28 cellular contexts compared by ENCODE assay signal in genomic region chr4:119221412-119221811, GRCh38.
"Had no signal": no experiment of that assay in that cellular context is flagged by ENCODE, and none has a peak within 500 bp of the region (broad histone marks: within the 10 kb centered on the region; RNA-seq: fewer than 3 reads in every experiment).

No MANE protein-coding gene starts in this region.

- DNase-seq: activated CD4-positive, alpha-beta memory T cell treated with anti-CD3 and anti-CD28 coated beads for 36 hours; activated CD4-positive, alpha-beta T cell treated with anti-CD3 and anti-CD28 coated beads for 36 hours; activated CD4-positive, alpha-beta T cell treated with anti-CD3 and anti-CD28 coated beads, Interleukin-2, amount 10 ng/mL, durations not matched to agents 24 days and 14 days; activated CD4-positive, CD25-positive, alpha-beta regulatory T cell; activated CD4-positive, CD25-positive, alpha-beta regulatory T cell treated with anti-CD3 and anti-CD28 coated beads, Interleukin-2, amount 50 U/mL, for 72 hours; activated CD8-positive, alpha-beta memory T cell treated with anti-CD3 and anti-CD28 coated beads, Interleukin-2, amount 10 ng/mL, durations not matched to agents 7 days and 5 days; activated CD8-positive, alpha-beta memory T cell treated with anti-CD3 and anti-CD28 coated beads, Interleukin-2, amount 50 U/mL, for 4 hours; activated CD8-positive, alpha-beta T cell treated with anti-CD3 and anti-CD28 coated beads, Interleukin-2, amount 10 ng/mL, durations not matched to agents 7 days and 5 days; activated gamma-delta T cell; activated naive CD4-positive, alpha-beta T cell; activated naive CD4-positive, alpha-beta T cell treated with anti-CD3 and anti-CD28 coated beads, Interleukin-2, amount 10 ng/mL, durations not matched to agents 7 days and 5 days; activated naive CD8-positive, alpha-beta T cell treated with anti-CD3 and anti-CD28 coated beads, Interleukin-2, amount 10 ng/mL, durations not matched to agents 7 days and 5 days; activated T-cell treated with anti-CD3 and anti-CD28 coated beads, Interleukin-2, amount 50 U/mL, for 1 hour; activated T-cell treated with anti-CD3 and anti-CD28 coated beads, Interleukin-2, amount 50 U/mL, for 48 hours; amniotic stem cell; anterior cingulate cortex; brain microvascular endothelial cell; dorsolateral prefrontal cortex; effector memory CD4-positive, alpha-beta T cell; endodermal cell; erythroblast; foreskin melanocyte; head of caudate nucleus; T-helper 2 cell had no signal

- H3K4me1 Mint-ChIP-seq: activated CD8-positive, alpha-beta memory T cell treated with anti-CD3 and anti-CD28 coated beads, Interleukin-2, amount 10 ng/mL, durations not matched to agents 7 days and 5 days; activated naive CD4-positive, alpha-beta T cell treated with anti-CD3 and anti-CD28 coated beads, Interleukin-2, amount 10 ng/mL, durations not matched to agents 7 days and 5 days; central memory CD8-positive, alpha-beta T cell had no signal

- H3K4me3 ChIP-seq: coronary artery, dorsolateral prefrontal cortex, esophagus muscularis mucosa had no signal

- H3K4me3 Mint-ChIP-seq: activated CD4-positive, alpha-beta memory T cell treated with anti-CD3 and anti-CD28 coated beads for 36 hours; activated CD4-positive, alpha-beta T cell treated with anti-CD3 and anti-CD28 coated beads for 36 hours; activated CD4-positive, alpha-beta T cell treated with anti-CD3 and anti-CD28 coated beads, Interleukin-2, amount 10 ng/mL, durations not matched to agents 24 days and 14 days; activated CD8-positive, alpha-beta memory T cell treated with anti-CD3 and anti-CD28 coated beads, Interleukin-2, amount 10 ng/mL, durations not matched to agents 7 days and 5 days; activated CD8-positive, alpha-beta T cell treated with anti-CD3 and anti-CD28 coated beads, Interleukin-2, amount 10 ng/mL, durations not matched to agents 7 days and 5 days; activated naive CD4-positive, alpha-beta T cell treated with anti-CD3 and anti-CD28 coated beads, Interleukin-2, amount 10 ng/mL, durations not matched to agents 7 days and 5 days; activated naive CD8-positive, alpha-beta T cell treated with anti-CD3 and anti-CD28 coated beads, Interleukin-2, amount 10 ng/mL, durations not matched to agents 7 days and 5 days; central memory CD8-positive, alpha-beta T cell; dendritic cell treated with granulocyte-macrophage colony-stimulating factor and Interleukin-4, amounts not matched to agents 40 ng/mL and 50 ng/mL, for 4 days; endodermal cell had no signal

- H3K27ac Mint-ChIP-seq: activated CD4-positive, alpha-beta memory T cell treated with anti-CD3 and anti-CD28 coated beads for 36 hours; activated CD4-positive, alpha-beta T cell treated with anti-CD3 and anti-CD28 coated beads for 36 hours; activated CD4-positive, alpha-beta T cell treated with anti-CD3 and anti-CD28 coated beads, Interleukin-2, amount 10 ng/mL, durations not matched to agents 24 days and 14 days; activated CD8-positive, alpha-beta memory T cell treated with anti-CD3 and anti-CD28 coated beads, Interleukin-2, amount 10 ng/mL, durations not matched to agents 7 days and 5 days; activated CD8-positive, alpha-beta T cell treated with anti-CD3 and anti-CD28 coated beads, Interleukin-2, amount 10 ng/mL, durations not matched to agents 7 days and 5 days; activated naive CD4-positive, alpha-beta T cell treated with anti-CD3 and anti-CD28 coated beads, Interleukin-2, amount 10 ng/mL, durations not matched to agents 7 days and 5 days; activated naive CD8-positive, alpha-beta T cell treated with anti-CD3 and anti-CD28 coated beads, Interleukin-2, amount 10 ng/mL, durations not matched to agents 7 days and 5 days; dendritic cell treated with granulocyte-macrophage colony-stimulating factor and Interleukin-4, amounts not matched to agents 40 ng/mL and 50 ng/mL, for 4 days; endodermal cell had no signal

- H3K27ac ChIP-seq: brain microvascular endothelial cell, coronary artery, dorsolateral prefrontal cortex, esophagus muscularis mucosa had no signal

- H3K27me3 ChIP-seq: brain microvascular endothelial cell, dorsolateral prefrontal cortex, esophagus muscularis mucosa had no signal

- H3K9me3 Mint-ChIP-seq: central memory CD8-positive, alpha-beta T cell; dendritic cell treated with granulocyte-macrophage colony-stimulating factor and Interleukin-4, amounts not matched to agents 40 ng/mL and 50 ng/mL, for 4 days had no signal

- H3K27me3 Mint-ChIP-seq: activated CD4-positive, alpha-beta memory T cell treated with anti-CD3 and anti-CD28 coated beads for 36 hours; activated CD4-positive, alpha-beta T cell treated with anti-CD3 and anti-CD28 coated beads for 36 hours; activated CD4-positive, alpha-beta T cell treated with anti-CD3 and anti-CD28 coated beads, Interleukin-2, amount 10 ng/mL, durations not matched to agents 24 days and 14 days; activated CD8-positive, alpha-beta memory T cell treated with anti-CD3 and anti-CD28 coated beads, Interleukin-2, amount 10 ng/mL, durations not matched to agents 7 days and 5 days; activated naive CD4-positive, alpha-beta T cell treated with anti-CD3 and anti-CD28 coated beads, Interleukin-2, amount 10 ng/mL, durations not matched to agents 7 days and 5 days; activated naive CD8-positive, alpha-beta T cell treated with anti-CD3 and anti-CD28 coated beads, Interleukin-2, amount 10 ng/mL, durations not matched to agents 7 days and 5 days; central memory CD8-positive, alpha-beta T cell; dendritic cell treated with granulocyte-macrophage colony-stimulating factor and Interleukin-4, amounts not matched to agents 40 ng/mL and 50 ng/mL, for 4 days had no signal

- H3K9me3 ChIP-seq: esophagus muscularis mucosa had no signal
